ENCODE assay signal across 8 cellular contexts in genomic region chr5:179822444-179822990, GRCh38. TPM values are rescaled to one million over a fixed set of nuclear protein-coding genes. Genes with fewer than 3 reads are reported as not detected.
A peak's percentile ranks its signal among the peaks of the same experiment; 100 is the strongest.
DNase-seq lines count a peak whose midpoint lies in the region; ATAC-seq and TF ChIP-seq lines count a peak whose summit lies in the region.

No MANE protein-coding gene starts in this region.

- H3K36me3 ChIP-seq in SJSA1, result peaks cover 64% of the 10 kb centered on the region
- peaks cover 16 to 31% of the 10 kb centered on the region in 2 donors for H3K36me3 ChIP-seq in esophagus (ENCODE audit: control insufficient read depth in 2 of 2, insufficient read depth in 2 of 2, low read length in 1 of 2)

- H3K9me3 ChIP-seq in SJSA1 (replicated peaks) (no peaks in the 10 kb centered on the region), esophagus (ENCODE audit: control insufficient read depth in 2 of 2, insufficient read depth in 1 of 2, low read depth in 1 of 2, low read length in 1 of 2) (no peaks in the 10 kb centered on the region)

- CTCF ChIA-PET in Calu3 (lab: Charles Lee), result interaction anchor here (0.5 to 0.6 kb wide), 2 partner anchors 11 to 27 kb away, joined by 3 read pairs; no protein-coding TSS in a partner anchor

- H3K27ac ChIP-seq in SJSA1 (no peak overlapping the region), esophagus (ENCODE audit: low read depth in 2 of 2, low read length in 1 of 2) (peak overlapping the region in 1 of 2 donors; percentile 40)

- no peak for ATAC-seq in left lobe of liver
- ATAC-seq in HG03097 (IDR thresholded peaks at IDR 0.05; ENCODE audit: low FRiP score, unreplicated experiment), result no peak
- no peak for ATAC-seq in HG02642 (IDR thresholded peaks at IDR 0.05; ENCODE audit: poor library complexity, unreplicated experiment)

- DNase-seq in Calu3, result no peak
- DNase-seq in SJSA1 (ENCODE audit: low read depth in 1 of 2, low spot score in 2 of 2), result no peak
- DNase-seq in progenitor cell of endocrine pancreas (ENCODE audit: low spot score, unreplicated experiment), result no peak
- no peak for DNase-seq in left lobe of liver (ENCODE audit: low spot score)
- DNase-seq in DMS53 treated with DMSO at 0.1 percent for 48 hours (lab: John Stamatoyannopoulos, UW; ENCODE audit: unreplicated experiment), result no peak

- H3K4me1 ChIP-seq in SJSA1 (replicated peaks) (peaks cover 40% of the 10 kb centered on the region), esophagus (ENCODE audit: control insufficient read depth in 2 of 2, insufficient read depth in 2 of 2, low read length in 1 of 2) (peaks cover 12 to 39% of the 10 kb centered on the region in 2 donors)

- H3K4me3 Mint-ChIP-seq in Calu3 (ENCODE audit: low read depth, unreplicated experiment) (peak overlapping the region; percentile 97), progenitor cell of endocrine pancreas (ENCODE audit: low read depth) (peak overlapping the region; percentile 91)

- H3K27me3 ChIP-seq in SJSA1 (replicated peaks) (no peaks in the 10 kb centered on the region), esophagus (ENCODE audit: control insufficient read depth in 1 of 2, insufficient read depth in 2 of 2, low read length in 2 of 2) (no peaks in the 10 kb centered on the region)

- TF ChIP-seq CTCF in Calu3 (IDR thresholded peaks at IDR 0.05; ENCODE audit: unreplicated experiment) (no peak), progenitor cell of endocrine pancreas (IDR thresholded peaks at IDR 0.05; ENCODE audit: unreplicated experiment) (no peak)

- peak overlapping the region; percentile 94 for H3K4me3 ChIP-seq in SJSA1
- H3K4me3 ChIP-seq in esophagus (ENCODE audit: low read depth in 1 of 2, low read length in 2 of 2), result peak overlapping the region; percentile 20 to 95

- intact Hi-C loops in Calu3 (cut with micrococcal nuclease; ENCODE audit: unreplicated experiment), result loop anchor here (5.0 kb wide), 1 partner anchor 60 kb away; no protein-coding TSS in a partner anchor

- no TSS peak for BruUV-seq in Calu3 (replicated peaks; lab: Mats Ljungman, UMichigan)

- H3K27me3 Mint-ChIP-seq in Calu3 (ENCODE audit: unreplicated experiment) (no peaks in the 10 kb centered on the region), progenitor cell of endocrine pancreas (no peaks in the 10 kb centered on the region)

- H3K27ac Mint-ChIP-seq in Calu3 (ENCODE audit: unreplicated experiment), result peak overlapping the region; percentile 99
- peak overlapping the region; percentile 97 for H3K27ac Mint-ChIP-seq in progenitor cell of endocrine pancreas

- peaks cover 53% of the 10 kb centered on the region for H3K4me1 Mint-ChIP-seq in Calu3 (ENCODE audit: low read depth, unreplicated experiment)
- H3K4me1 Mint-ChIP-seq in progenitor cell of endocrine pancreas (ENCODE audit: low read depth), result peaks cover 50% of the 10 kb centered on the region

- no peaks in the 10 kb centered on the region for H3K9me3 Mint-ChIP-seq in Calu3 (ENCODE audit: low read depth, unreplicated experiment)
- no peaks in the 10 kb centered on the region for H3K9me3 Mint-ChIP-seq in progenitor cell of endocrine pancreas (ENCODE audit: low read depth)

- WGBS in esophagus, 2 donors, result 36 to 40% methylated on average over 8 of the region's 8 CpGs

- H3K36me3 Mint-ChIP-seq in Calu3 (ENCODE audit: insufficient read depth, unreplicated experiment) (peaks cover 100% of the 10 kb centered on the region), progenitor cell of endocrine pancreas (ENCODE audit: insufficient read depth) (peaks cover 30% of the 10 kb centered on the region)

RNA-seq across cellular contexts. Expression of gene SQSTM1, which starts 1.8 kb away (rescaled TPM):
- total RNA-seq in Calu3 (2022) (1,023 and 1,145 TPM in 2 replicates), progenitor cell of endocrine pancreas (113 and 139 TPM in 2 replicates), left lobe of liver (361 TPM)
- 298 and 772 TPM in 2 replicates for total RNA-seq in SJSA1 (2014; rRNA removed; shearing (Covaris generic))
- 100 to 1,000 TPM in 1 of 2 donors, 10 to 100 TPM in 1; 94.8 to 111 TPM for polyA plus RNA-seq in esophagus

RNA-seq across cellular contexts. Expression of gene MGAT4B, which starts 15.9 kb away (rescaled TPM):
- 610 and 613 TPM in 2 replicates for total RNA-seq in Calu3 (2022)
- total RNA-seq in SJSA1 (2014; rRNA removed; shearing (Covaris generic)), result 98.2 and 125 TPM in 2 replicates
- 10 to 100 TPM; 59.2 to 66.8 TPM for polyA plus RNA-seq in esophagus
- 159 and 171 TPM in 2 replicates for total RNA-seq in progenitor cell of endocrine pancreas
- 192 TPM for total RNA-seq in left lobe of liver

RNA-seq across cellular contexts. Expression of gene LTC4S, which starts 28.7 kb away (rescaled TPM):
- total RNA-seq in Calu3 (2022) (2.2 and 4.9 TPM in 2 replicates), progenitor cell of endocrine pancreas (5.5 and 6.9 TPM in 2 replicates), left lobe of liver (2.6 TPM)
- total RNA-seq in SJSA1 (2014; rRNA removed; shearing (Covaris generic)), result 0.68 TPM in 1 of 2 replicates, not detected in the other
- polyA plus RNA-seq in esophagus, result 1 to 10 TPM; 3.0 to 6.5 TPM

RNA-seq across cellular contexts. Expression of gene MRNIP, which starts 36.1 kb away (rescaled TPM):
- total RNA-seq in Calu3 (2022) (41.5 and 47.1 TPM in 2 replicates), progenitor cell of endocrine pancreas (61.4 and 63.4 TPM in 2 replicates), left lobe of liver (12.8 TPM)
- 10.4 and 17.7 TPM in 2 replicates for total RNA-seq in SJSA1 (2014; rRNA removed; shearing (Covaris generic))
- polyA plus RNA-seq in esophagus, result 10 to 100 TPM; 12.2 to 31.5 TPM
